ENCODE assay signal across 11 cellular contexts in the genomic region with DNA sequence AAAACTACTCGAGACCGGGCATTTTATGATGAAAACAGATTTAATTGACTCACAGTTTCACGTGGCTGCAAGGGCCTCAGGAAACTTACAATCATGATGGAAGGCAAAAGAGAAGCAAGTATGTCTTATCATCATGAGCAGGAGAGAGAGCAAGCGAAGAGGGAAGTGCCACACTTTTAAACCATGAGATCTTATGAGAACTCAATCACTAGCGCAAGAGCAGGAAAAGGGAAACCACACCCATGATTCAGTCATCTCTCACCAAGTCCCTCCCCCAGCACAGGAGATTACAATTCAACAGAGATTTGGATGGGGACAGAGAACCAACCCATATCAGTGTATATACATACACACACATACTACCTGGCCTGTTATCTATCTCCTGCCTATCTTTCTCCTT.
"Had no signal": no experiment of that assay in that cellular context is flagged by ENCODE, and none has a peak within 500 bp of the region (broad histone marks: within the 10 kb centered on the region; RNA-seq: fewer than 3 reads in every experiment).

No MANE protein-coding gene starts in this region.

- DNase-seq: activated naive CD4-positive, alpha-beta T cell; hippocampal formation; kidney; left lung; mammary epithelial cell; naive thymus-derived CD4-positive, alpha-beta T cell; T-helper 17 cell; upper lobe of right lung had no signal

- H3K27me3 ChIP-seq: left lung, upper lobe of right lung had no signal

- H3K4me1 ChIP-seq: left lung, upper lobe of right lung had no signal

- H3K27ac ChIP-seq: left lung, thoracic aorta, upper lobe of right lung had no signal

- ATAC-seq: activated CD4-positive, CD25-positive, alpha-beta regulatory T cell treated with anti-CD3 and anti-CD28 coated beads, Interleukin-2, amount 50 U/mL, for 24 hours; left lung; naive thymus-derived CD4-positive, alpha-beta T cell; stimulated activated effector memory CD8-positive, alpha-beta T cell treated with anti-CD3 and anti-CD28 coated beads, Interleukin-12 subunit alpha, Interleukin-12 subunit beta, amount 100 ng/mL, for 72 hours; T-helper 17 cell; upper lobe of right lung had no signal

- H3K4me3 ChIP-seq: left lung, thoracic aorta, upper lobe of right lung had no signal

- H3K36me3 ChIP-seq: left lung, thoracic aorta, upper lobe of right lung had no signal
